8 cellular contexts compared by ENCODE assay signal in the genomic region with DNA sequence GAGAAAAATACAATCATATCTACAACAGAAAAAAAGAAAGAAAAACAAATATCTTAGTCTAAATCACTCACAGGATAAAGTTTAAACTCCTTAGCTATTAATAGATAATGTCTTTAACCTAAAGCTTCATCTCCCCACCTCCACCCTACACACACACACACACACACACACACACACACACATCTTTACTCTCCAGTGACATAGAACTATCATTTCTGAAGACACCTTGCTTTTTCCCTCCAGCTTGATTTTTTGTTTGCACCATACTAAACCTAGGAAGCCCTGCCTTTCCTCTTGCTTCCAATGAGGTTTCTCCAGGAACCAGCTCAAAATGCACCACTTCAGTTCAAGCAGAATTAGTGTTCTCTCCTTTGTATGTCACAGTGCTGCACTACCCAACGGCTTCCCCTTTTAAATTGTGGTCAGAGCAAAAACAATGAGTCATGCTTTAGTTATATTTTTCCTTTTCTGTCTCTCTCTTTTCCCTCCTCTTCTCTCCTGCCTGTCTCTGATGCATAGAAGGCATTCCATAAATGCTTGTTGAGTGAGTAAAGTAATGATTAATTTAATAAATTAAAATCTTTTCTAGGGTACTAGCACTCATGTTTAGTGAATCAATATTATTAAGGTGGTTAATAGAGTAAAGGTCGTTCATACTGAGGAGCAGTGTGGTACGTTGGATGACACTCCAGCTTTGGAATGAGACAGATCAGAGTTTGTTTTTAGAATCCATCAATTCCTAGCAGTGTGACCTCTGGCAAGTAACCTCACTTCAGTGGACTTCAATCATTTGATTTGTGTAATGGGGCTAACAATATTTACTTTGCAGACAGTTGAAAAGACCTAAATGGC. TPM values are rescaled to one million over a fixed set of nuclear protein-coding genes. Genes with fewer than 3 reads are reported as not detected.
DNase-seq lines count a peak whose midpoint lies in the region; ATAC-seq, FAIRE-seq and TF ChIP-seq lines count a peak whose summit lies in the region.

No MANE protein-coding gene starts in this region.

- no peaks in the 10 kb centered on the region for H3K79me2 ChIP-seq in endothelial cell of umbilical vein (ENCODE audit: control insufficient read depth, insufficient read depth, low read length)

- peak; percentile 39 for ATAC-seq in GM21526 (IDR thresholded peaks at IDR 0.05; ENCODE audit: low FRiP score, unreplicated experiment)
- peak; percentile 70 to 75 for ATAC-seq in stimulated activated naive B cell treated with anti-CD40 and anti-IgM and Interleukin-4, amounts not matched to agents 10 μg/mL and 1 μg/mL and 100 μg/mL, for 72 hours (replicated peaks)

- H4K20me1 ChIP-seq in endothelial cell of umbilical vein (replicated peaks; ENCODE audit: control insufficient read depth, extremely low read depth, insufficient read depth, low read length), result no peaks in the 10 kb centered on the region

- peaks cover under 1 to 2% of the 10 kb centered on the region in 2 donors for H3K9me3 Mint-ChIP-seq in stimulated activated naive B cell treated with anti-CD40 and anti-IgM and Interleukin-4, amounts not matched to agents 10 μg/mL and 1 μg/mL and 100 μg/mL, for 72 hours

- no TSS peak for BruUV-seq in endothelial cell of umbilical vein (replicated peaks; lab: Mats Ljungman, UMichigan)

- POLR2A ChIA-PET in endothelial cell of umbilical vein (lab: Charles Lee), result interaction anchor here (0.7 kb wide), 1 partner anchor 540 kb away, joined by 4 read pairs; no protein-coding TSS in a partner anchor

- peak; percentile 32 for DNase-seq in CD1c-positive myeloid dendritic cell (ENCODE audit: extremely low spot score)
- DNase-seq in MV-4-11 (lab: John Stamatoyannopoulos, UW), result peak; percentile 88
- DNase-seq in endothelial cell of umbilical vein (ENCODE audit: low read depth, low spot score), result peak; percentile 77
- peak; percentile 1 for DNase-seq in stimulated activated naive B cell treated with anti-CD40 and anti-IgM and Interleukin-4, amounts not matched to agents 10 μg/mL and 1 μg/mL and 100 μg/mL, for 72 hours
- no peak for DNase-seq in GM19240 (ENCODE audit: insufficient read length, low spot score)
- DNase-seq in NCI-H128 (lab: John Stamatoyannopoulos, UW; ENCODE audit: unreplicated experiment), result no peak
- DNase-seq in left ventricle myocardium inferior, result no peak

- peak overlapping the region; percentile 37 for H3K9ac ChIP-seq in endothelial cell of umbilical vein (replicated peaks; ENCODE audit: extremely low read depth, insufficient read depth, low read length)

- H2AFZ ChIP-seq in endothelial cell of umbilical vein (ENCODE audit: low read depth, low read length), result peak overlapping the region; percentile 68

- no peaks in the 10 kb centered on the region for H3K36me3 ChIP-seq in endothelial cell of umbilical vein (ENCODE audit: control insufficient read depth in 2 of 2, extremely low read depth in 1 of 2, insufficient read depth in 2 of 2, low read length in 2 of 2)
- no peaks in the 10 kb centered on the region for H3K36me3 ChIP-seq in left ventricle myocardium inferior

- no peaks in the 10 kb centered on the region for H3K9me3 ChIP-seq in endothelial cell of umbilical vein (replicated peaks; ENCODE audit: control insufficient read depth, insufficient read depth, low read length)
- H3K9me3 ChIP-seq in left ventricle myocardium inferior (replicated peaks), result no peaks in the 10 kb centered on the region

- intact Hi-C loops in endothelial cell of umbilical vein (cut with micrococcal nuclease) (no loop called here), left ventricle myocardium inferior (cut with micrococcal nuclease) (no loop called here)

- no peaks in the 10 kb centered on the region for H3K9me1 ChIP-seq in endothelial cell of umbilical vein (replicated peaks; ENCODE audit: control insufficient read depth, extremely low read depth, insufficient read depth, low read length)

- no peak for TF ChIP-seq POLR2A in endothelial cell of umbilical vein (IDR thresholded peaks at IDR 0.05; ENCODE audit: low read depth, low read length)

- peak overlapping the region in 1 of 2 donors; percentile 53 for H3K4me3 Mint-ChIP-seq in stimulated activated naive B cell treated with anti-CD40 and anti-IgM and Interleukin-4, amounts not matched to agents 10 μg/mL and 1 μg/mL and 100 μg/mL, for 72 hours

- H3K27me3 Mint-ChIP-seq in stimulated activated naive B cell treated with anti-CD40 and anti-IgM and Interleukin-4, amounts not matched to agents 10 μg/mL and 1 μg/mL and 100 μg/mL, for 72 hours, result peaks cover 0 to 4% of the 10 kb centered on the region in 2 donors

- dilution Hi-C loops in endothelial cell of umbilical vein (cut with MboI; ENCODE audit: extremely low pct_ligation_motif_present, low sequenced_read_pairs), result no loop called here

- peak; percentile 85 for FAIRE-seq in endothelial cell of umbilical vein (lab: Jason Lieb, UNC)

- H3K4me1 ChIP-seq in endothelial cell of umbilical vein (ENCODE audit: control insufficient read depth, extremely low read depth, insufficient read depth, low read length) (peaks cover 10% of the 10 kb centered on the region), left ventricle myocardium inferior (no peaks in the 10 kb centered on the region)

- H3K4me3 ChIP-seq in endothelial cell of umbilical vein (replicated peaks in 1 of 3; ENCODE audit: insufficient read depth in 1 of 3, low read depth in 1 of 3, low read length in 3 of 3) (peak overlapping the region in 1 of 3 experiments; percentile 28), left ventricle myocardium inferior (no peak overlapping the region)

- TF ChIP-seq CTCF in endothelial cell of umbilical vein (IDR thresholded peaks at IDR 0.05; ENCODE audit: extremely low read depth in 1 of 2, insufficient read depth in 1 of 2, low read depth in 1 of 2, low read length in 2 of 2) (no peak), left ventricle myocardium inferior (IDR thresholded peaks at IDR 0.05; ENCODE audit: borderline replicate concordance) (no peak)

- H3K4me1 Mint-ChIP-seq in stimulated activated naive B cell treated with anti-CD40 and anti-IgM and Interleukin-4, amounts not matched to agents 10 μg/mL and 1 μg/mL and 100 μg/mL, for 72 hours, result peaks cover 9 to 20% of the 10 kb centered on the region in 2 donors

- H3K27me3 ChIP-seq in endothelial cell of umbilical vein (ENCODE audit: control insufficient read depth in 2 of 2, insufficient read depth in 2 of 2, low read length in 2 of 2) (no peaks in the 10 kb centered on the region), left ventricle myocardium inferior (ENCODE audit: low read depth) (no peaks in the 10 kb centered on the region)

- H3K36me3 Mint-ChIP-seq in stimulated activated naive B cell treated with anti-CD40 and anti-IgM and Interleukin-4, amounts not matched to agents 10 μg/mL and 1 μg/mL and 100 μg/mL, for 72 hours, result peaks cover 0 to 2% of the 10 kb centered on the region in 2 donors

- H3K27ac ChIP-seq in endothelial cell of umbilical vein (ENCODE audit: insufficient read depth, low read depth, low read length), result peak overlapping the region; percentile 77
- no peak overlapping the region for H3K27ac ChIP-seq in left ventricle myocardium inferior (replicated peaks)

- H3K4me2 ChIP-seq in endothelial cell of umbilical vein (ENCODE audit: insufficient read depth, low read length), result peak overlapping the region; percentile 47

- CTCF ChIA-PET in endothelial cell of umbilical vein (lab: Charles Lee), result interaction anchor here (1.5 kb wide), 1 partner anchor 55 kb away, joined by 4 read pairs; no protein-coding TSS in a partner anchor

- no peak overlapping the region for H3K27ac Mint-ChIP-seq in stimulated activated naive B cell treated with anti-CD40 and anti-IgM and Interleukin-4, amounts not matched to agents 10 μg/mL and 1 μg/mL and 100 μg/mL, for 72 hours

TF ChIP-seq in endothelial cell of umbilical vein, 7 proteins besides CTCF, POLR2A, EP300 and RAD21:
- TF ChIP-seq FOS (IDR thresholded peaks at IDR 0.05; ENCODE audit: borderline replicate concordance, insufficient read depth, low read length), result peak; percentile 78
- no peak for TF ChIP-seq GATA2 (IDR thresholded peaks at IDR 0.05; ENCODE audit: insufficient read depth, insufficient read length, low read depth, low read length)
- peak; percentile 62 for TF ChIP-seq JUN (IDR thresholded peaks at IDR 0.05; ENCODE audit: borderline replicate concordance, insufficient read depth, insufficient read length, low read depth)
- no peak for TF ChIP-seq EZH2 (IDR thresholded peaks at IDR 0.05; ENCODE audit: borderline replicate concordance, low read depth, low read length, severe bottlenecking)
TF ChIP-seq in endothelial cell of umbilical vein: peak in this region for 2.

RNA-seq across cellular contexts. Expression of a gene that starts 5.9 kb away (rescaled TPM):
- total RNA-seq in endothelial cell of umbilical vein, result not detected in 2 replicates
- polyA plus RNA-seq in endothelial cell of umbilical vein, result 0.04 TPM in 1 of 2 replicates, not detected in the other
- 0.06 and 0.11 TPM in 2 replicates for polyA plus RNA-seq in endothelial cell of umbilical vein (2011; cell fraction: cytosol; rRNA removed)
- polyA plus RNA-seq in endothelial cell of umbilical vein (2011; cell fraction: nucleus; rRNA removed), result 0.07 TPM in 2 replicates
- 0.17 and 0.19 TPM in 2 replicates for polyA plus RNA-seq in endothelial cell of umbilical vein (2012)
- polyA minus RNA-seq in endothelial cell of umbilical vein, result 0.10 and 0.11 TPM in 2 replicates
- not detected for polyA minus RNA-seq in endothelial cell of umbilical vein (2011; cell fraction: cytosol; rRNA and poly(A)+ RNA removed)
- polyA minus RNA-seq in endothelial cell of umbilical vein (2011; cell fraction: nucleus; rRNA and poly(A)+ RNA removed), result not detected in 2 replicates
- total RNA-seq in left ventricle myocardium inferior, result 0.14 TPM

Comparison
In these comparisons a context has a peak if more than half of its experiments do, and no peak if none do; other contexts are left out.
1. DNase-seq: peak in CD1c-positive myeloid dendritic cell (single experiment), MV-4-11 (single experiment), endothelial cell of umbilical vein (single experiment) and stimulated activated naive B cell treated with anti-CD40 and anti-IgM and Interleukin-4, amounts not matched to agents 10 μg/mL and 1 μg/mL and 100 μg/mL, for 72 hours (single experiment); none in GM19240 (single experiment), NCI-H128 (single experiment) and left ventricle myocardium inferior (single experiment).